In the genomic region with DNA sequence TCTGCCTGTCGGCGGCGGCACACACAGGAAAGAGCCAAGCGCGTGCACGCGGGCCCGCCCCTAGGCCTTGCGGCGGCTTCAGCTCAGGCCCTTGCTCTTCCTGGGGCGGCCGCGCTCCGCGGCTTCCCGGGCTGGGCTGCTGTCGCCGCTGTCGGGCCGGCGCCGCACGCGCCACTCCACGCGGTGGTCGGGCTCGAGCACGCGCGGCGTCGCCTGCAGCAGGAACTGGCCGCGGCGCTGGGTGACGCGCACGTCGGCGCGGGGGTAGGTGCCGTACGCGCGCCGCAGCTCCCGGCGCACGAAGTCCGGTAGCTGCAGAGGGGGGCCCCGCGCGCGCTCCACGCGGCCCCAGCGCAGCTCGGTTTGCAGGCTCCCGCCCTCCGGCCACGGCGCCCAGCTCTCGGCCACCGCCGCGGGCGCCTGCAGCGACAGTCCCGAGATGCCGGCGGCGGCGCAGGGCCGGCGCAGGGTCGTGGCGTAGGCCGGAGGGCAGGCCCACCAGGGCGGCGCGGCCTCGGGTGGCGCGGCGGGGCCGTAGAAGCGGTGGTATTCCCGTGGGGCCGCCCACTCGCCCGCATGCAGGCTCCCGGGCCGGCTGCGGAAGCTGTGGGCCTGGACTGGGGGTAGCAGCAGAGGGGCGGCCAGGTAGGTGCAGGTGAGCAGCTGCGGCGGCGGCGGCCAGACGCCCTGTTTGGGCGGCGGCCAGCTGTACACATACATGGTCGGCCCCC, we compare ENCODE assay signal across 8 cellular contexts. TPM values are rescaled to one million over a fixed set of nuclear protein-coding genes. Genes with fewer than 3 reads are reported as not detected.
DNase-seq lines count a peak whose midpoint lies in the region; ATAC-seq lines count a peak whose summit lies in the region.

No MANE protein-coding gene starts in this region.

- ATAC-seq in GM18907 (IDR thresholded peaks at IDR 0.05; ENCODE audit: unreplicated experiment) (peak; percentile 75), HG03108 (IDR thresholded peaks at IDR 0.05; ENCODE audit: unreplicated experiment) (peak; percentile 70)

- DNase-seq in AG08395 (ENCODE audit: low spot score) (peak; percentile 82), NCI-H2227 treated with DMSO at 0.1 percent for 48 hours (lab: John Stamatoyannopoulos, UW) (peak; percentile 64), cerebellum (ENCODE audit: low spot score) (peak; percentile 91), kidney tubule cell (ENCODE audit: low spot score) (peak; percentile 94)
- peak; percentile 84 for DNase-seq in activated CD4-positive, CD25-positive, alpha-beta regulatory T cell treated with anti-CD3 and anti-CD28 coated beads, Interleukin-2, amount 50 U/mL, for 72 hours
- DNase-seq in stimulated activated CD4-positive, alpha-beta T cell treated with anti-CD3 and anti-CD28 coated beads, Interleukin-1b, Interleukin-23, amount 100 ng/mL, for 1 hour (ENCODE audit: low read depth in 2 of 2) = peak; percentile 59 to 73

RNA-seq across cellular contexts. Expression of gene C10orf95, which starts 0.8 kb away (rescaled TPM):
- not detected for total RNA-seq in cerebellum

RNA-seq across cellular contexts. Expression of gene CUEDC2, which starts 18.2 kb away (rescaled TPM):
- total RNA-seq in cerebellum = 28.3 TPM

RNA-seq across cellular contexts. Expression of gene FBXL15, which starts 29.9 kb away (rescaled TPM):
- total RNA-seq in cerebellum = 6.2 TPM

RNA-seq across cellular contexts. Expression of gene PSD, which starts 32.0 kb away (rescaled TPM):
- 38.8 TPM for total RNA-seq in cerebellum

RNA-seq across cellular contexts. Expression of gene ACTR1A, which starts 52.0 kb away (rescaled TPM):
- 115 TPM for total RNA-seq in cerebellum

Comparison
In these comparisons a context has a peak if more than half of its experiments do, and no peak if none do; other contexts are left out.
1. Peak in every context shown above with its lines: DNase-seq and ATAC-seq.